Comparison of ENCODE assay signal across 23 cellular contexts in the genomic region with DNA sequence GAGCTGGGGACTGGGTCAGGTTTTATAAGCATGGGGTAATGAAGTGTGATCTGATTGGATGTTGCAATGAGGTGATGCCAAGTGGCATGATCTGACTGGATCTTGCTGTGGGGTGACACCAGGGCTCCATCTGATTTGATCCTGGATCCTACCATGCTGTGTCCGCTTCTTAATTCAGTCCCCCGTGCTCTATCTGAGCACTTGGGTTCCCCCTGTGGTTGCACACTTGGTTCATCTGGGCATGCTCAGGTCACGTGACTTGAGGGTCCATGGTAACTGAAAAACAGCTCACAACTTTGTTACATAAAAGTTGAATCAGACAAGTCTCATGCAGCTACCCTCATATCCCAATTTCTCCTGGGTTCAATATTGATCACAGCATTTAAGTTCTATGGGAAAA.
"Had no signal": no experiment of that assay in that cellular context is flagged by ENCODE, and none has a peak within 500 bp of the region (broad histone marks: within the 10 kb centered on the region; RNA-seq: fewer than 3 reads in every experiment).

No MANE protein-coding gene starts in this region.

- DNase-seq: activated B cell treated with CpG ODN at 0.5 μM for 24 hours; activated CD4-positive, alpha-beta T cell treated with anti-CD3 and anti-CD28 coated beads for 1 hour; activated CD4-positive, alpha-beta T cell treated with anti-CD3 and anti-CD28 coated beads, Interleukin-2, amount 10 ng/mL, durations not matched to agents 24 days and 14 days; activated CD4-positive, alpha-beta T cell treated with anti-CD3 and anti-CD28 coated beads, Interleukin-2, amount 50 U/mL, for 48 hours; activated CD8-positive, alpha-beta memory T cell treated with anti-CD3 and anti-CD28 coated beads for 24 hours; activated gamma-delta T cell; activated naive CD4-positive, alpha-beta T cell treated with anti-CD3 and anti-CD28 coated beads for 36 hours; activated T-cell treated with anti-CD3 and anti-CD28 coated beads, Interleukin-2, amount 50 U/mL, for 4 hours; amygdala; NCI-H1048; NCI-H146; NCI-H187 treated with DMSO at 0.1 percent for 48 hours; NCI-H2081 treated with DMSO at 0.1 percent for 48 hours; NCI-H345; NCI-H510A; NCI-H526 treated with DMSO at 0.1 percent for 48 hours; NCI-H82; T-cell; T-helper 2 cell; T1000 had no signal

- H3K27ac ChIP-seq: SK-N-MC had no signal

- H3K4me3 ChIP-seq: SK-N-MC had no signal

- ATAC-seq: activated T-cell treated with anti-CD3 and anti-CD28 coated beads, Interleukin-2, amount 50 U/mL, for 4 hours; T-cell had no signal

- FAIRE-seq: astrocyte, TTC549 had no signal
